19 cellular contexts compared by ENCODE assay signal in genomic region chr9:134049236-134049635, GRCh38. TPM values are rescaled to one million over a fixed set of nuclear protein-coding genes. Genes with fewer than 3 reads are reported as not detected.
DNase-seq lines count a peak whose midpoint lies in the region; ATAC-seq and TF ChIP-seq lines count a peak whose summit lies in the region.
"Had no signal": no experiment of that assay in that cellular context is flagged by ENCODE, and none has a peak within 500 bp of the region (broad histone marks: within the 10 kb centered on the region; RNA-seq: fewer than 3 reads in every experiment).

No MANE protein-coding gene starts in this region.

- H3K4me2 ChIP-seq in mammary epithelial cell (ENCODE audit: insufficient read depth, low read depth, low read length) (no peak overlapping the region), osteoblast (ENCODE audit: insufficient read depth, low read length) (no peak overlapping the region)

- POLR2A ChIA-PET in MCF 10A (lab: Yijun Ruan, JAX): no interaction called here

- intact Hi-C loops in MCF 10A (cut with micrococcal nuclease) (no loop called here), mammary epithelial cell (cut with micrococcal nuclease) (no loop called here), left ventricle myocardium inferior (cut with micrococcal nuclease) (no loop called here), upper lobe of right lung (cut with DNase I) (no loop called here)

- H3K27ac ChIP-seq in mammary epithelial cell (ENCODE audit: insufficient read depth, low read depth, low read length) (no peak overlapping the region), left ventricle myocardium inferior (replicated peaks) (peak overlapping the region; percentile 56), osteoblast (ENCODE audit: low read depth, low read length) (no peak overlapping the region), upper lobe of right lung (no peak overlapping the region)
- H3K27ac ChIP-seq: esophagus squamous epithelium, lower lobe of right lung had no signal

- peaks cover 59% of the 10 kb centered on the region for H3K36me3 Mint-ChIP-seq in MCF 10A (ENCODE audit: insufficient read depth, unreplicated experiment)
- peaks cover 9% of the 10 kb centered on the region for H3K36me3 Mint-ChIP-seq in T-helper 2 cell treated with Interferon-gamma antibody and Interleukin-4, amounts not matched to agents 5 μg/mL and 100 μg/mL, for 36 hours (ENCODE audit: low read depth)

- CTCF ChIA-PET in MCF 10A (lab: Yijun Ruan, JAX): no interaction called here
- CTCF ChIA-PET in mammary epithelial cell (lab: Charles Lee; ENCODE audit: low non-redundant PET): no interaction called here

- no peaks in the 10 kb centered on the region for H3K27me3 Mint-ChIP-seq in MCF 10A (ENCODE audit: insufficient read depth, unreplicated experiment)
- H3K27me3 Mint-ChIP-seq in T-helper 2 cell treated with Interferon-gamma antibody and Interleukin-4, amounts not matched to agents 5 μg/mL and 100 μg/mL, for 36 hours (ENCODE audit: low read depth): no peaks in the 10 kb centered on the region

- H3K9me3 Mint-ChIP-seq in MCF 10A (ENCODE audit: unreplicated experiment): no peaks in the 10 kb centered on the region
- H3K9me3 Mint-ChIP-seq in T-helper 2 cell treated with Interferon-gamma antibody and Interleukin-4, amounts not matched to agents 5 μg/mL and 100 μg/mL, for 36 hours: no peaks in the 10 kb centered on the region

- H4K20me1 ChIP-seq in mammary epithelial cell (ENCODE audit: insufficient read depth, low read length) (no peaks in the 10 kb centered on the region), osteoblast (ENCODE audit: insufficient read depth, low read length) (peaks cover 23% of the 10 kb centered on the region)

- H3K36me3 ChIP-seq in mammary epithelial cell (ENCODE audit: insufficient read depth, low read length): no peaks in the 10 kb centered on the region
- peaks cover 90% of the 10 kb centered on the region for H3K36me3 ChIP-seq in left ventricle myocardium inferior
- peaks cover 57% of the 10 kb centered on the region for H3K36me3 ChIP-seq in osteoblast (ENCODE audit: insufficient read depth, low read length)
- peaks cover 89% of the 10 kb centered on the region for H3K36me3 ChIP-seq in upper lobe of right lung

- DNase-seq in MCF 10A (ENCODE audit: unreplicated experiment) (no peak), mammary epithelial cell (no peak), left ventricle myocardium inferior (peak; percentile 78), osteoblast (ENCODE audit: insufficient read length, low spot score, missing footprints) (peak; percentile 79), upper lobe of right lung (no peak), D341Med (ENCODE audit: low spot score) (no peak), COLO668 (lab: John Stamatoyannopoulos, UW; ENCODE audit: unreplicated experiment) (no peak)
- DNase-seq in T-helper 2 cell treated with Interferon-gamma antibody and Interleukin-4, amounts not matched to agents 5 μg/mL and 100 μg/mL, for 36 hours (ENCODE audit: low spot score): no peak
- DNase-seq: 8988T; activated CD4-positive, alpha-beta T cell treated with anti-CD3 and anti-CD28 coated beads, Interleukin-2, amount 50 U/mL, for 48 hours; activated T-cell treated with anti-CD3 and anti-CD28 coated beads for 4 hours; effector memory CD4-positive, alpha-beta T cell; esophagus squamous epithelium; lower lobe of right lung; NCI-H1092 treated with DMSO at 0.1 percent for 48 hours; NCI-H524 treated with DMSO at 0.1 percent for 48 hours; SHP77; stimulated activated naive CD4-positive, alpha-beta T cell; T-helper 1 cell had no signal

- WGBS in mammary epithelial cell (ENCODE audit: low coverage, missing lambda C conversion rate): 61% methylated on average over 16 of the region's 20 CpGs

- H3K4me3 Mint-ChIP-seq in MCF 10A (ENCODE audit: unreplicated experiment): no peak overlapping the region
- H3K4me3 Mint-ChIP-seq in T-helper 2 cell treated with Interferon-gamma antibody and Interleukin-4, amounts not matched to agents 5 μg/mL and 100 μg/mL, for 36 hours: no peak overlapping the region

- no peaks in the 10 kb centered on the region for H3K27me3 ChIP-seq in mammary epithelial cell (ENCODE audit: insufficient read depth, low read length)
- H3K27me3 ChIP-seq in left ventricle myocardium inferior (ENCODE audit: low read depth): no peaks in the 10 kb centered on the region
- H3K27me3 ChIP-seq in osteoblast (ENCODE audit: insufficient read depth, low read length): no peaks in the 10 kb centered on the region
- no peaks in the 10 kb centered on the region for H3K27me3 ChIP-seq in upper lobe of right lung
- H3K27me3 ChIP-seq: esophagus squamous epithelium had no signal

- peaks cover 8% of the 10 kb centered on the region for H3K79me2 ChIP-seq in mammary epithelial cell (ENCODE audit: insufficient read depth, low read length)
- H3K79me2 ChIP-seq in osteoblast (ENCODE audit: insufficient read depth, low read length): peaks cover 15% of the 10 kb centered on the region

- in situ Hi-C loops in mammary epithelial cell (cut with MboI; ENCODE audit: low sequenced_read_pairs in 2 of 2): no loop called here

- H3K4me1 Mint-ChIP-seq in MCF 10A (ENCODE audit: insufficient read depth, unreplicated experiment): no peaks in the 10 kb centered on the region
- no peaks in the 10 kb centered on the region for H3K4me1 Mint-ChIP-seq in T-helper 2 cell treated with Interferon-gamma antibody and Interleukin-4, amounts not matched to agents 5 μg/mL and 100 μg/mL, for 36 hours (ENCODE audit: low read depth)

- no peak overlapping the region for H3K4me3 ChIP-seq in mammary epithelial cell (replicated peaks in 1 of 3; ENCODE audit: insufficient read depth in 1 of 3, low read depth in 2 of 3, low read length in 3 of 3)
- no peak overlapping the region for H3K4me3 ChIP-seq in left ventricle myocardium inferior
- no peak overlapping the region for H3K4me3 ChIP-seq in osteoblast (ENCODE audit: insufficient read depth, low read length)
- no peak overlapping the region for H3K4me3 ChIP-seq in upper lobe of right lung
- H3K4me3 ChIP-seq: esophagus squamous epithelium, lower lobe of right lung had no signal

- H2AFZ ChIP-seq in mammary epithelial cell (ENCODE audit: low read depth, low read length) (no peak overlapping the region), osteoblast (ENCODE audit: low read length) (no peak overlapping the region)

- TF ChIP-seq CTCF in MCF 10A (IDR thresholded peaks at IDR 0.05; ENCODE audit: unreplicated experiment): no peak
- no peak for TF ChIP-seq CTCF in mammary epithelial cell (conservative IDR thresholded peaks at IDR 0.05 in 1 of 2, IDR thresholded peaks at IDR 0.05 in 1 of 2; ENCODE audit: extremely low read depth in 1 of 2, insufficient read depth in 1 of 2, low read depth in 1 of 2, low read length in 2 of 2)
- TF ChIP-seq CTCF in left ventricle myocardium inferior (IDR thresholded peaks at IDR 0.05; ENCODE audit: borderline replicate concordance): no peak
- no peak for TF ChIP-seq CTCF in osteoblast (IDR thresholded peaks at IDR 0.05; ENCODE audit: extremely low read depth, low read depth, low read length)
- TF ChIP-seq CTCF in upper lobe of right lung (IDR thresholded peaks at IDR 0.05): no peak

- H3K4me1 ChIP-seq in mammary epithelial cell (ENCODE audit: insufficient read depth, low read length) (no peaks in the 10 kb centered on the region), left ventricle myocardium inferior (peaks cover 34% of the 10 kb centered on the region), osteoblast (ENCODE audit: insufficient read depth, low read length) (no peaks in the 10 kb centered on the region), upper lobe of right lung (no peaks in the 10 kb centered on the region)
- H3K4me1 ChIP-seq: lower lobe of right lung had no signal

- peak overlapping the region; percentile 42 for H3K27ac Mint-ChIP-seq in MCF 10A (ENCODE audit: low read depth, unreplicated experiment)
- no peak overlapping the region for H3K27ac Mint-ChIP-seq in T-helper 2 cell treated with Interferon-gamma antibody and Interleukin-4, amounts not matched to agents 5 μg/mL and 100 μg/mL, for 36 hours

- BruUV-seq in MCF 10A (replicated peaks; lab: Mats Ljungman, UMichigan) (no TSS peak), mammary epithelial cell (replicated peaks; lab: Mats Ljungman, UMichigan) (no TSS peak)

- dilution Hi-C loops in mammary epithelial cell (cut with HindIII; ENCODE audit: low sequenced_read_pairs): no loop called here

- peak; percentile 19 for ATAC-seq in upper lobe of right lung

- no peaks in the 10 kb centered on the region for H3K9me3 ChIP-seq in mammary epithelial cell (replicated peaks; ENCODE audit: insufficient read depth, low read length)
- H3K9me3 ChIP-seq in left ventricle myocardium inferior (replicated peaks): no peaks in the 10 kb centered on the region
- H3K9me3 ChIP-seq in osteoblast (ENCODE audit: low read depth, low read length): no peaks in the 10 kb centered on the region
- H3K9me3 ChIP-seq in upper lobe of right lung: no peaks in the 10 kb centered on the region
- H3K9me3 ChIP-seq: esophagus squamous epithelium, lower lobe of right lung had no signal

- H3K9ac ChIP-seq in mammary epithelial cell (ENCODE audit: insufficient read depth, low read length): no peak overlapping the region

RNA-seq across cellular contexts. Expression of gene BRD3, which starts 18.6 kb away (rescaled TPM):
- total RNA-seq in MCF 10A (2022) (25.6 and 26.8 TPM in 2 replicates), mammary epithelial cell (10 to 100 TPM in 1 of 2 donors, 1 to 10 TPM in 1; 3.3 to 17.3 TPM), left ventricle myocardium inferior (24.7 TPM), osteoblast (6.9 and 10.9 TPM in 2 replicates), upper lobe of right lung (38.4 TPM)
- polyA plus RNA-seq in mammary epithelial cell: 5.6 TPM
- 5.5 TPM for polyA minus RNA-seq in mammary epithelial cell

RNA-seq across cellular contexts. Expression of gene BRD3OS, which starts 24.0 kb away (rescaled TPM):
- total RNA-seq in MCF 10A (2022) (13.3 and 15.2 TPM in 2 replicates), mammary epithelial cell (10 to 100 TPM; 18.6 to 26.7 TPM), left ventricle myocardium inferior (5.7 TPM), osteoblast (23.0 and 26.1 TPM in 2 replicates), upper lobe of right lung (10.7 TPM)
- 15.2 TPM for polyA plus RNA-seq in mammary epithelial cell
- polyA minus RNA-seq in mammary epithelial cell: 4.5 TPM

RNA-seq across cellular contexts. Expression of gene VAV2, which starts 57.1 kb away (rescaled TPM):
- total RNA-seq in MCF 10A (2022): 29.9 and 31.0 TPM in 2 replicates
- total RNA-seq in mammary epithelial cell: 10 to 100 TPM; 32.5 to 60.1 TPM
- polyA plus RNA-seq in mammary epithelial cell: 29.9 TPM
- 65.1 TPM for polyA minus RNA-seq in mammary epithelial cell
- 4.1 TPM for total RNA-seq in left ventricle myocardium inferior
- total RNA-seq in osteoblast: 8.0 and 8.8 TPM in 2 replicates
- 34.6 TPM for total RNA-seq in upper lobe of right lung

Comparison
In these comparisons a context has a peak if more than half of its experiments do, and no peak if none do; other contexts are left out.
1. DNase-seq: peak in left ventricle myocardium inferior (single experiment) and osteoblast (single experiment); none in MCF 10A (single experiment), mammary epithelial cell (single experiment), upper lobe of right lung (single experiment), D341Med (single experiment), COLO668 (single experiment) and T-helper 2 cell treated with Interferon-gamma antibody and Interleukin-4, amounts not matched to agents 5 μg/mL and 100 μg/mL, for 36 hours (single experiment).